ENCODE assay signal across 20 cellular contexts in the genomic region with DNA sequence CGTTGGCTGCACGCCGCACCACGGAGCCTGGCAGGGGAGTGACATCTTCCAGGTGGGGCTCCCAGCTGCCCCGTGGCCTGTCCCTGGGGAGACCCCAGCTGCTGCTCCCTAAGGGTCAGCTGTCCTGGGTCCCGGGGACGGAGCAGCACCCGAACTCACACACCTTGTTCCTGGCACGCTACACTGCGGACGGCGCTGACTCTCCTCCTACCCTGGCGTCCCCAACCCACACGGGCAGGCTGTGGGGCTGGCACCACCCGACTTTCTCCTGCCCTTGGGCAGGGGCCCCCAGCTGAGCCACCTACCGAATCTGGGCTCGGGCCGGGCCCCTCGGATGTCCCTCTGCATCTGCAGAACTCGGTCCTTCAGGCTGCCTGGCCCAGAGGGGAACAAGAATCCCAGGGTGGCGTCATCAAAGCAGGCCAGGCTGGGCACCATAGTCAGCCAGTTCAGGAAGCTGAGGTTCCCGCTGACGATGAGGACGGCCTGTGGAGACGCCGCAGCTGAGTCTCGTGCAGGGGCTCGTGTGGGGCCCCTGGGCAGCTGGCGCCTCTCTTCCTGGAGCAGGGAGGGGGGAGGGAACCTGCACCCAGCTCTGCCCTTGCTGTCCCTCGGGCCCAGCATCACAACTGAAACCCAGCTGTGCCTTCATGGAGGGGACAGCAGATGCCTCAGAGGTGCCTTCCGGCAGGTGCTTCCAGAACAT.
"Had no signal": no experiment of that assay in that cellular context is flagged by ENCODE, and none has a peak within 500 bp of the region (broad histone marks: within the 10 kb centered on the region; RNA-seq: fewer than 3 reads in every experiment).

No MANE protein-coding gene starts in this region.

- H3K36me3 Mint-ChIP-seq: activated CD4-positive, alpha-beta memory T cell treated with anti-CD3 and anti-CD28 coated beads for 36 hours had no signal

- H3K4me3 Mint-ChIP-seq: activated CD4-positive, alpha-beta memory T cell treated with anti-CD3 and anti-CD28 coated beads for 36 hours; mesothelial cell of epicardium; neural crest cell had no signal

- H3K27me3 ChIP-seq: ovary had no signal

- H3K4me3 ChIP-seq: lung, ovary, skin epidermis had no signal

- H3K4me1 Mint-ChIP-seq: mesothelial cell of epicardium, neural crest cell had no signal

- H3K9me3 ChIP-seq: ovary, SK-N-SH had no signal

- H3K27me3 Mint-ChIP-seq: activated CD4-positive, alpha-beta memory T cell treated with anti-CD3 and anti-CD28 coated beads for 36 hours had no signal

- ATAC-seq: stimulated activated naive CD8-positive, alpha-beta T cell treated with anti-CD3 and anti-CD28 coated beads, Interleukin-15, Interleukin-2, amounts not matched to agents 100 U/mL and 50 U/mL, for 24 hours had no signal

- H3K36me3 ChIP-seq: ovary had no signal

- DNase-seq: activated CD4-positive, alpha-beta memory T cell treated with anti-CD3 and anti-CD28 coated beads for 36 hours; activated CD4-positive, alpha-beta T cell treated with anti-CD3 and anti-CD28 coated beads for 1 hour; activated gamma-delta T cell; activated T-cell treated with anti-CD3 and anti-CD28 coated beads, Interleukin-2, amount 50 U/mL, for 48 hours; anterior cingulate cortex; foreskin melanocyte; head of caudate nucleus; retina; SK-N-SH; stimulated activated CD4-positive, alpha-beta T cell treated with anti-CD3 and anti-CD28 coated beads, Interleukin-15, amount 100 ng/mL, for 24 hours; stimulated activated CD4-positive, alpha-beta T cell treated with anti-CD3 and anti-CD28 coated beads, Interleukin-4, amount 100 ng/mL, for 1 hour; stimulated activated naive CD8-positive, alpha-beta T cell treated with anti-CD3 and anti-CD28 coated beads, Interleukin-15, Interleukin-2, amounts not matched to agents 100 U/mL and 50 U/mL, for 24 hours; T1000; trophoblast cell had no signal

- H3K27ac ChIP-seq: epithelial cell of prostate, ovary, skin epidermis had no signal

- H3K27ac Mint-ChIP-seq: activated CD4-positive, alpha-beta memory T cell treated with anti-CD3 and anti-CD28 coated beads for 36 hours; mesothelial cell of epicardium had no signal

- H3K9me3 Mint-ChIP-seq: activated CD4-positive, alpha-beta memory T cell treated with anti-CD3 and anti-CD28 coated beads for 36 hours; mesothelial cell of epicardium; neural crest cell had no signal
